1 cellular context compared by ENCODE assay signal in the genomic region with DNA sequence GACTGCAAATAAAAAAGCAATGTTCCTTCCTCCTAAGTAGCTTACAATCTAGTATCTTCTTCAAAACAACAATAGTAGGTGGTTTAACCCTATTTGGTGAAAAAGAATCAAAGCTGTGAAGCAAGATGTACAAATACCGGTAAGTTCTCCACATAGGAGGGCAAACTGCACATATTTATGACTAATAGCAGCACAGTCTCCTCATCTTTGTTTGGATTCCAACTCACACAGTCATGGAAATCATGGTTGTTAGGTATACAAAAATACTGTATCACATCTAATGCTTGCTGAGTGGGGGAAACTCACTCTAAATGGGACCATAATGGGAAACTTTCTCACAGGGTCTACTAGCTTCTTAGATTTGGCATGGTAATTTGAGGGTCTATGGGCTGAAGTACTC.
TF ChIP-seq lines count a peak whose summit lies in the region.

No MANE protein-coding gene starts in this region.

TF ChIP-seq in SK-N-SH, 30 proteins besides CTCF, POLR2A, EP300 and RAD21 (continued from another document):
- TF ChIP-seq, protein P1, sequence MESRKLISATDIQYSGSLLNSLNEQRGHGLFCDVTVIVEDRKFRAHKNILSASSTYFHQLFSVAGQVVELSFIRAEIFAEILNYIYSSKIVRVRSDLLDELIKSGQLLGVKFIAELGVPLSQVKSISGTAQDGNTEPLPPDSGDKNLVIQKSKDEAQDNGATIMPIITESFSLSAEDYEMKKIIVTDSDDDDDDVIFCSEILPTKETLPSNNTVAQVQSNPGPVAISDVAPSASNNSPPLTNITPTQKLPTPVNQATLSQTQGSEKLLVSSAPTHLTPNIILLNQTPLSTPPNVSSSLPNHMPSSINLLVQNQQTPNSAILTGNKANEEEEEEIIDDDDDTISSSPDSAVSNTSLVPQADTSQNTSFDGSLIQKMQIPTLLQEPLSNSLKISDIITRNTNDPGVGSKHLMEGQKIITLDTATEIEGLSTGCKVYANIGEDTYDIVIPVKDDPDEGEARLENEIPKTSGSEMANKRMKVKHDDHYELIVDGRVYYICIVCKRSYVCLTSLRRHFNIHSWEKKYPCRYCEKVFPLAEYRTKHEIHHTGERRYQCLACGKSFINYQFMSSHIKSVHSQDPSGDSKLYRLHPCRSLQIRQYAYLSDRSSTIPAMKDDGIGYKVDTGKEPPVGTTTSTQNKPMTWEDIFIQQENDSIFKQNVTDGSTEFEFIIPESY (IDR thresholded peaks at IDR 0.05; ENCODE audit: borderline replicate concordance, low read depth) = no peak
- no peak for TF ChIP-seq GATA2 (CRISPR knock-in tag; IDR thresholded peaks at IDR 0.05)
- no peak for TF ChIP-seq NRF1 (IDR thresholded peaks at IDR 0.05; ENCODE audit: low read depth, low read length)
